1 cellular context compared by ENCODE assay signal in genomic region chr10:103668351-103669242, GRCh38.
A peak's percentile ranks its signal among the peaks of the same experiment; 100 is the strongest.
TF ChIP-seq lines count a peak whose summit lies in the region.

No MANE protein-coding gene starts in this region.

TF ChIP-seq in K562, 482 proteins besides CTCF, POLR2A, EP300 and RAD21 (continued from another document and continues in another):
- no peak for TF ChIP-seq ZBTB43 (CRISPR knock-in tag; IDR thresholded peaks at IDR 0.05)
- no peak for TF ChIP-seq EZH2 (IDR thresholded peaks at IDR 0.05; ENCODE audit: borderline replicate concordance, low read depth, low read length)
- no peak for TF ChIP-seq HCFC1 (IDR thresholded peaks at IDR 0.05; ENCODE audit: low read depth, low read length)
- TF ChIP-seq XRCC4 (IDR thresholded peaks at IDR 0.05; ENCODE audit: extremely low read depth, insufficient read depth, insufficient read length): no peak
- no peak for TF ChIP-seq ZNF511 (CRISPR knock-in tag; IDR thresholded peaks at IDR 0.05)
- no peak for TF ChIP-seq ZNF695 (CRISPR knock-in tag; IDR thresholded peaks at IDR 0.05)
- no peak for TF ChIP-seq THRB (CRISPR knock-in tag; conservative IDR thresholded peaks at IDR 0.05)
- no peak for TF ChIP-seq NFRKB (IDR thresholded peaks at IDR 0.05; ENCODE audit: low read depth)
- TF ChIP-seq HOXB6 (CRISPR knock-in tag; IDR thresholded peaks at IDR 0.05; ENCODE audit: borderline replicate concordance): no peak
- TF ChIP-seq, protein P1, sequence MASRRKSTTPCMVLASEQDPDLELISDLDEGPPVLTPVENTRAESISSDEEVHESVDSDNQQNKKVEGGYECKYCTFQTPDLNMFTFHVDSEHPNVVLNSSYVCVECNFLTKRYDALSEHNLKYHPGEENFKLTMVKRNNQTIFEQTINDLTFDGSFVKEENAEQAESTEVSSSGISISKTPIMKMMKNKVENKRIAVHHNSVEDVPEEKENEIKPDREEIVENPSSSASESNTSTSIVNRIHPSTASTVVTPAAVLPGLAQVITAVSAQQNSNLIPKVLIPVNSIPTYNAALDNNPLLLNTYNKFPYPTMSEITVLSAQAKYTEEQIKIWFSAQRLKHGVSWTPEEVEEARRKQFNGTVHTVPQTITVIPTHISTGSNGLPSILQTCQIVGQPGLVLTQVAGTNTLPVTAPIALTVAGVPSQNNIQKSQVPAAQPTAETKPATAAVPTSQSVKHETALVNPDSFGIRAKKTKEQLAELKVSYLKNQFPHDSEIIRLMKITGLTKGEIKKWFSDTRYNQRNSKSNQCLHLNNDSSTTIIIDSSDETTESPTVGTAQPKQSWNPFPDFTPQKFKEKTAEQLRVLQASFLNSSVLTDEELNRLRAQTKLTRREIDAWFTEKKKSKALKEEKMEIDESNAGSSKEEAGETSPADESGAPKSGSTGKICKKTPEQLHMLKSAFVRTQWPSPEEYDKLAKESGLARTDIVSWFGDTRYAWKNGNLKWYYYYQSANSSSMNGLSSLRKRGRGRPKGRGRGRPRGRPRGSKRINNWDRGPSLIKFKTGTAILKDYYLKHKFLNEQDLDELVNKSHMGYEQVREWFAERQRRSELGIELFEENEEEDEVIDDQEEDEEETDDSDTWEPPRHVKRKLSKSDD (conservative IDR thresholded peaks at IDR 0.05; ENCODE audit: low read length): no peak
- TF ChIP-seq, protein P2, sequence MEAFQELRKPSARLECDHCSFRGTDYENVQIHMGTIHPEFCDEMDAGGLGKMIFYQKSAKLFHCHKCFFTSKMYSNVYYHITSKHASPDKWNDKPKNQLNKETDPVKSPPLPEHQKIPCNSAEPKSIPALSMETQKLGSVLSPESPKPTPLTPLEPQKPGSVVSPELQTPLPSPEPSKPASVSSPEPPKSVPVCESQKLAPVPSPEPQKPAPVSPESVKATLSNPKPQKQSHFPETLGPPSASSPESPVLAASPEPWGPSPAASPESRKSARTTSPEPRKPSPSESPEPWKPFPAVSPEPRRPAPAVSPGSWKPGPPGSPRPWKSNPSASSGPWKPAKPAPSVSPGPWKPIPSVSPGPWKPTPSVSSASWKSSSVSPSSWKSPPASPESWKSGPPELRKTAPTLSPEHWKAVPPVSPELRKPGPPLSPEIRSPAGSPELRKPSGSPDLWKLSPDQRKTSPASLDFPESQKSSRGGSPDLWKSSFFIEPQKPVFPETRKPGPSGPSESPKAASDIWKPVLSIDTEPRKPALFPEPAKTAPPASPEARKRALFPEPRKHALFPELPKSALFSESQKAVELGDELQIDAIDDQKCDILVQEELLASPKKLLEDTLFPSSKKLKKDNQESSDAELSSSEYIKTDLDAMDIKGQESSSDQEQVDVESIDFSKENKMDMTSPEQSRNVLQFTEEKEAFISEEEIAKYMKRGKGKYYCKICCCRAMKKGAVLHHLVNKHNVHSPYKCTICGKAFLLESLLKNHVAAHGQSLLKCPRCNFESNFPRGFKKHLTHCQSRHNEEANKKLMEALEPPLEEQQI (IDR thresholded peaks at IDR 0.05): no peak
- no peak for TF ChIP-seq PRMT5 (CRISPR knock-in tag; IDR thresholded peaks at IDR 0.05)
- TF ChIP-seq ZNF212 (CRISPR knock-in tag; IDR thresholded peaks at IDR 0.05): no peak
- TF ChIP-seq FUS (optimal IDR thresholded peaks at IDR 0.05; ENCODE audit: low read depth, low read length): no peak
- no peak for TF ChIP-seq NCOA2 (IDR thresholded peaks at IDR 0.05; ENCODE audit: partially characterized antibody in 2 of 2)
- TF ChIP-seq, protein P3, sequence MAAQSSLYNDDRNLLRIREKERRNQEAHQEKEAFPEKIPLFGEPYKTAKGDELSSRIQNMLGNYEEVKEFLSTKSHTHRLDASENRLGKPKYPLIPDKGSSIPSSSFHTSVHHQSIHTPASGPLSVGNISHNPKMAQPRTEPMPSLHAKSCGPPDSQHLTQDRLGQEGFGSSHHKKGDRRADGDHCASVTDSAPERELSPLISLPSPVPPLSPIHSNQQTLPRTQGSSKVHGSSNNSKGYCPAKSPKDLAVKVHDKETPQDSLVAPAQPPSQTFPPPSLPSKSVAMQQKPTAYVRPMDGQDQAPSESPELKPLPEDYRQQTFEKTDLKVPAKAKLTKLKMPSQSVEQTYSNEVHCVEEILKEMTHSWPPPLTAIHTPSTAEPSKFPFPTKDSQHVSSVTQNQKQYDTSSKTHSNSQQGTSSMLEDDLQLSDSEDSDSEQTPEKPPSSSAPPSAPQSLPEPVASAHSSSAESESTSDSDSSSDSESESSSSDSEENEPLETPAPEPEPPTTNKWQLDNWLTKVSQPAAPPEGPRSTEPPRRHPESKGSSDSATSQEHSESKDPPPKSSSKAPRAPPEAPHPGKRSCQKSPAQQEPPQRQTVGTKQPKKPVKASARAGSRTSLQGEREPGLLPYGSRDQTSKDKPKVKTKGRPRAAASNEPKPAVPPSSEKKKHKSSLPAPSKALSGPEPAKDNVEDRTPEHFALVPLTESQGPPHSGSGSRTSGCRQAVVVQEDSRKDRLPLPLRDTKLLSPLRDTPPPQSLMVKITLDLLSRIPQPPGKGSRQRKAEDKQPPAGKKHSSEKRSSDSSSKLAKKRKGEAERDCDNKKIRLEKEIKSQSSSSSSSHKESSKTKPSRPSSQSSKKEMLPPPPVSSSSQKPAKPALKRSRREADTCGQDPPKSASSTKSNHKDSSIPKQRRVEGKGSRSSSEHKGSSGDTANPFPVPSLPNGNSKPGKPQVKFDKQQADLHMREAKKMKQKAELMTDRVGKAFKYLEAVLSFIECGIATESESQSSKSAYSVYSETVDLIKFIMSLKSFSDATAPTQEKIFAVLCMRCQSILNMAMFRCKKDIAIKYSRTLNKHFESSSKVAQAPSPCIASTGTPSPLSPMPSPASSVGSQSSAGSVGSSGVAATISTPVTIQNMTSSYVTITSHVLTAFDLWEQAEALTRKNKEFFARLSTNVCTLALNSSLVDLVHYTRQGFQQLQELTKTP (IDR thresholded peaks at IDR 0.05; ENCODE audit: low read depth in 1 of 2, partially characterized antibody in 2 of 2): no peak
- TF ChIP-seq NKRF (IDR thresholded peaks at IDR 0.05; ENCODE audit: borderline replicate concordance): peak; percentile 79; the same call in 1 of the 2 replicates
- TF ChIP-seq ZNF766 (CRISPR knock-in tag; conservative IDR thresholded peaks at IDR 0.05): no peak
- no peak for TF ChIP-seq MXI1 (IDR thresholded peaks at IDR 0.05; ENCODE audit: low read depth, low read length)
- no peak for TF ChIP-seq THRAP3 (IDR thresholded peaks at IDR 0.05; ENCODE audit: borderline replicate concordance)
- TF ChIP-seq POLR3A (IDR thresholded peaks at IDR 0.05; ENCODE audit: borderline replicate concordance, extremely low read depth, insufficient read depth, insufficient read length): no peak
- peak; percentile 59; the same call in 1 of the 2 replicates for TF ChIP-seq FOXK1 (CRISPR knock-in tag; IDR thresholded peaks at IDR 0.05; ENCODE audit: borderline replicate concordance)
- TF ChIP-seq RERE (CRISPR knock-in tag; IDR thresholded peaks at IDR 0.05; ENCODE audit: borderline replicate concordance): no peak
- no peak for TF ChIP-seq TCFL5 (CRISPR knock-in tag; conservative IDR thresholded peaks at IDR 0.05)
- no peak for TF ChIP-seq RHOXF2B (CRISPR knock-in tag; conservative IDR thresholded peaks at IDR 0.05)
- no peak for TF ChIP-seq ILK (tag; IDR thresholded peaks at IDR 0.05; ENCODE audit: borderline replicate concordance, low read depth)
- no peak for TF ChIP-seq ZNF184 (CRISPR knock-in tag; IDR thresholded peaks at IDR 0.05)
- TF ChIP-seq PTTG1 (tag; IDR thresholded peaks at IDR 0.05; ENCODE audit: low read depth): no peak
- no peak for TF ChIP-seq MYNN (IDR thresholded peaks at IDR 0.05)
- TF ChIP-seq MYNN (CRISPR knock-in tag; IDR thresholded peaks at IDR 0.05): no peak
- TF ChIP-seq, protein P4, sequence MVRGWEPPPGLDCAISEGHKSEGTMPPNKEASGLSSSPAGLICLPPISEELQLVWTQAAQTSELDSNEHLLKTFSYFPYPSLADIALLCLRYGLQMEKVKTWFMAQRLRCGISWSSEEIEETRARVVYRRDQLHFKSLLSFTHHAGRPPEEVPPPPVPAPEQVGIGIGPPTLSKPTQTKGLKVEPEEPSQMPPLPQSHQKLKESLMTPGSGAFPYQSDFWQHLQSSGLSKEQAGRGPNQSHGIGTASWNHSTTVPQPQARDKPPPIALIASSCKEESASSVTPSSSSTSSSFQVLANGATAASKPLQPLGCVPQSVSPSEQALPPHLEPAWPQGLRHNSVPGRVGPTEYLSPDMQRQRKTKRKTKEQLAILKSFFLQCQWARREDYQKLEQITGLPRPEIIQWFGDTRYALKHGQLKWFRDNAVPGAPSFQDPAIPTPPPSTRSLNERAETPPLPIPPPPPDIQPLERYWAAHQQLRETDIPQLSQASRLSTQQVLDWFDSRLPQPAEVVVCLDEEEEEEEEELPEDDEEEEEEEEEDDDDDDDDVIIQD (CRISPR knock-in tag; IDR thresholded peaks at IDR 0.05): no peak
